In genomic region chr12:93183940-93184663, GRCh38 we compare ENCODE assay signal across 8 cellular contexts.
DNase-seq lines count a peak whose midpoint lies in the region; ATAC-seq and TF ChIP-seq lines count a peak whose summit lies in the region.

No MANE protein-coding gene starts in this region.

- H3K27ac Mint-ChIP-seq in activated naive CD4-positive, alpha-beta T cell treated with anti-CD3 and anti-CD28 coated beads, Interleukin-2, amount 10 ng/mL, durations not matched to agents 7 days and 5 days: peak overlapping the region; percentile 49
- H3K27ac Mint-ChIP-seq in activated CD8-positive, alpha-beta T cell treated with anti-CD3 and anti-CD28 coated beads for 36 hours: peak overlapping the region; percentile 79
- H3K27ac Mint-ChIP-seq in WTC11: no peak overlapping the region

- no peak overlapping the region for H3K4me3 ChIP-seq in thymus (ENCODE audit: low read length)

- peaks cover 2% of the 10 kb centered on the region for H3K4me1 ChIP-seq in thymus (ENCODE audit: control insufficient read depth, insufficient read depth, low read length)

- H3K27me3 Mint-ChIP-seq in activated naive CD4-positive, alpha-beta T cell treated with anti-CD3 and anti-CD28 coated beads, Interleukin-2, amount 10 ng/mL, durations not matched to agents 7 days and 5 days: peaks cover 5% of the 10 kb centered on the region
- no peaks in the 10 kb centered on the region for H3K27me3 Mint-ChIP-seq in activated CD8-positive, alpha-beta T cell treated with anti-CD3 and anti-CD28 coated beads for 36 hours
- peaks cover 2% of the 10 kb centered on the region; the same call in 1 of the 2 replicates for H3K27me3 Mint-ChIP-seq in WTC11 (ENCODE audit: low read depth)

- peaks cover 21% of the 10 kb centered on the region for H3K4me1 Mint-ChIP-seq in activated naive CD4-positive, alpha-beta T cell treated with anti-CD3 and anti-CD28 coated beads, Interleukin-2, amount 10 ng/mL, durations not matched to agents 7 days and 5 days
- peaks cover 18% of the 10 kb centered on the region for H3K4me1 Mint-ChIP-seq in activated CD8-positive, alpha-beta T cell treated with anti-CD3 and anti-CD28 coated beads for 36 hours (ENCODE audit: low read depth)
- H3K4me1 Mint-ChIP-seq in WTC11: no peaks in the 10 kb centered on the region

- no peaks in the 10 kb centered on the region for H3K27me3 ChIP-seq in thymus (ENCODE audit: control insufficient read depth, insufficient read depth)

- no peaks in the 10 kb centered on the region for H3K9me3 ChIP-seq in thymus (ENCODE audit: control insufficient read depth)

- H3K27ac ChIP-seq in thymus (ENCODE audit: low read depth): peak overlapping the region; percentile 56

- ATAC-seq in HG03097 (IDR thresholded peaks at IDR 0.05; ENCODE audit: low FRiP score, unreplicated experiment) (peak; percentile 63), left colon (peak; percentile 75), HG03135 (IDR thresholded peaks at IDR 0.05; ENCODE audit: unreplicated experiment) (no peak), WTC11 (no peak)
- ATAC-seq in activated CD8-positive, alpha-beta T cell treated with anti-CD3 and anti-CD28 coated beads for 36 hours: peak; percentile 72

- POLR2A ChIA-PET in activated CD8-positive, alpha-beta T cell treated with anti-CD3 and anti-CD28 coated beads for 36 hours (lab: Charles Lee): no interaction called here
- POLR2A ChIA-PET in WTC11 (lab: Charles Lee): no interaction called here

- intact Hi-C loops in activated CD8-positive, alpha-beta T cell treated with anti-CD3 and anti-CD28 coated beads for 36 hours (cut with micrococcal nuclease): no loop called here
- intact Hi-C loops in left colon (cut with DNase I, micrococcal nuclease): no loop called here

- TF ChIP-seq CTCF in activated CD8-positive, alpha-beta T cell treated with anti-CD3 and anti-CD28 coated beads for 36 hours (IDR thresholded peaks at IDR 0.05): no peak
- TF ChIP-seq CTCF in WTC11 (IDR thresholded peaks at IDR 0.05): no peak

- DNase-seq in activated naive CD4-positive, alpha-beta T cell treated with anti-CD3 and anti-CD28 coated beads, Interleukin-2, amount 10 ng/mL, durations not matched to agents 7 days and 5 days: peak; percentile 26
- DNase-seq in activated naive CD4-positive, alpha-beta T cell treated with Interleukin-2 at 50 U/mL for 16 hours: no peak
- no peak for DNase-seq in activated CD8-positive, alpha-beta T cell treated with anti-CD3 and anti-CD28 coated beads for 36 hours
- DNase-seq in left colon: no peak
- no peak for DNase-seq in WTC11 (ENCODE audit: low spot score)

- CTCF ChIA-PET in activated naive CD4-positive, alpha-beta T cell treated with anti-CD3 and anti-CD28 coated beads, Interleukin-2, amount 10 ng/mL, durations not matched to agents 7 days and 5 days (lab: Charles Lee): interaction anchor here (0.6 kb wide), 1 partner anchor 1141 kb away, joined by 3 read pairs; no protein-coding TSS in a partner anchor
- CTCF ChIA-PET in activated CD8-positive, alpha-beta T cell treated with anti-CD3 and anti-CD28 coated beads for 36 hours (lab: Charles Lee): no interaction called here
- CTCF ChIA-PET in WTC11 (lab: Charles Lee): no interaction called here

- H3K4me3 Mint-ChIP-seq in activated naive CD4-positive, alpha-beta T cell treated with anti-CD3 and anti-CD28 coated beads, Interleukin-2, amount 10 ng/mL, durations not matched to agents 7 days and 5 days: no peak overlapping the region
- no peak overlapping the region for H3K4me3 Mint-ChIP-seq in activated CD8-positive, alpha-beta T cell treated with anti-CD3 and anti-CD28 coated beads for 36 hours
- H3K4me3 Mint-ChIP-seq in WTC11: no peak overlapping the region

- H3K36me3 ChIP-seq in thymus (ENCODE audit: control insufficient read depth, insufficient read depth): no peaks in the 10 kb centered on the region

- peaks cover 2% of the 10 kb centered on the region for H3K36me3 Mint-ChIP-seq in activated naive CD4-positive, alpha-beta T cell treated with anti-CD3 and anti-CD28 coated beads, Interleukin-2, amount 10 ng/mL, durations not matched to agents 7 days and 5 days
- H3K36me3 Mint-ChIP-seq in activated CD8-positive, alpha-beta T cell treated with anti-CD3 and anti-CD28 coated beads for 36 hours (ENCODE audit: low read depth): no peaks in the 10 kb centered on the region
- peaks cover 5% of the 10 kb centered on the region; the same call in 1 of the 2 replicates for H3K36me3 Mint-ChIP-seq in WTC11

- no peaks in the 10 kb centered on the region for H3K9me3 Mint-ChIP-seq in activated naive CD4-positive, alpha-beta T cell treated with anti-CD3 and anti-CD28 coated beads, Interleukin-2, amount 10 ng/mL, durations not matched to agents 7 days and 5 days
- no peaks in the 10 kb centered on the region for H3K9me3 Mint-ChIP-seq in activated CD8-positive, alpha-beta T cell treated with anti-CD3 and anti-CD28 coated beads for 36 hours
- peaks cover 23% of the 10 kb centered on the region for H3K9me3 Mint-ChIP-seq in WTC11

- WGBS in thymus: 47% methylated on average over 5 of the region's 5 CpGs

TF ChIP-seq in WTC11, 78 proteins besides CTCF, POLR2A, EP300 and RAD21:
- TF ChIP-seq ETV6 (CRISPR knock-in tag; IDR thresholded peaks at IDR 0.05) (no peak), ATF3 (CRISPR knock-in tag; conservative IDR thresholded peaks at IDR 0.05) (no peak), ZNF138 (CRISPR knock-in tag; conservative IDR thresholded peaks at IDR 0.05) (no peak), FOXJ3 (CRISPR knock-in tag; IDR thresholded peaks at IDR 0.05; ENCODE audit: borderline replicate concordance) (no peak), SP1 (CRISPR knock-in tag; conservative IDR thresholded peaks at IDR 0.05) (no peak), ZNF532 (CRISPR knock-in tag; IDR thresholded peaks at IDR 0.05; ENCODE audit: borderline replicate concordance) (no peak)
TF ChIP-seq in WTC11: peak in this region for 0.

Comparison
In these comparisons a context has a peak if more than half of its experiments do, and no peak if none do; other contexts are left out.
1. ATAC-seq: peak in HG03097 (single experiment), activated CD8-positive, alpha-beta T cell treated with anti-CD3 and anti-CD28 coated beads for 36 hours (single experiment) and left colon (single experiment); none in HG03135 (single experiment) and WTC11 (single experiment).